In the genomic region with DNA sequence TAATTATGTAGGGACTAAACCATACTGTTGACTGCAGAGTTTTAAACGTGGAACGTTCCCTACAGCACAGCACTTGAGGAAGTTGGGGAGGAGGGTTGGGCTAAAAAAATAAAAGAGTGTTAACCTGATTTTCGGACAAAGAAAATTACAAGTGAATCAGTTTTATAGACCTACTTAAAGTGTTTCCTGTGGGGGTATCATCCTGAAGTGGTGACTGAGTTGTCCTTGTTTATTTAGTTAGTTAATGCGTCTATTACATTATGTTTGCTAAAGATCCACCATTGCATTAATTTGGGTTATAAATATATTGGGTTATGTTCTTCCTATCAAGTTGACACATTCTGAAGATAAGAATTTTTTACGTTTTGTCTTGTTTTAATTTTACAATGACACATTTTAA, we compare ENCODE assay signal across 26 cellular contexts. TPM values are rescaled to one million over a fixed set of nuclear protein-coding genes. Genes with fewer than 3 reads are reported as not detected.
A peak's percentile ranks its signal among the peaks of the same experiment; 100 is the strongest.
DNase-seq lines count a peak whose midpoint lies in the region; ATAC-seq and TF ChIP-seq lines count a peak whose summit lies in the region.
"Had no signal": no experiment of that assay in that cellular context is flagged by ENCODE, and none has a peak within 500 bp of the region (broad histone marks: within the 10 kb centered on the region; RNA-seq: fewer than 3 reads in every experiment).

No MANE protein-coding gene starts in this region.

- no peak overlapping the region for H3K4me3 Mint-ChIP-seq in CD14-positive monocyte
- H3K4me3 Mint-ChIP-seq: CD4-positive, alpha-beta memory T cell had no signal

- H3K27ac Mint-ChIP-seq in CD14-positive monocyte = no peak overlapping the region
- H3K27ac Mint-ChIP-seq: CD4-positive, alpha-beta memory T cell had no signal

- no peaks in the 10 kb centered on the region for H3K27me3 ChIP-seq in ascending aorta
- H3K27me3 ChIP-seq: BLaER1 treated with 17β-estradiol and CSF1 and Interleukin-3, amounts not matched to agents 10 nM and 100 nM; SJSA1 had no signal

- no peaks in the 10 kb centered on the region for H3K4me1 Mint-ChIP-seq in CD14-positive monocyte
- H3K4me1 Mint-ChIP-seq: CD4-positive, alpha-beta memory T cell had no signal

- POLR2A ChIA-PET in HEK293 (lab: Yijun Ruan, JAX) = no interaction called here

- H3K27me3 Mint-ChIP-seq in CD14-positive monocyte (ENCODE audit: low read depth in 3 of 3) = peaks cover 0 to 2% (median 0%) of the 10 kb centered on the region in 3 donors
- H3K27me3 Mint-ChIP-seq: CD4-positive, alpha-beta memory T cell had no signal

- TF ChIP-seq CTCF in HEK293 (tag by site-specific recombination; IDR thresholded peaks at IDR 0.05) (no peak), ascending aorta (IDR thresholded peaks at IDR 0.05) (no peak), CD14-positive monocyte (IDR thresholded peaks at IDR 0.05) (no peak)

- H3K9me3 ChIP-seq in HEK293 (ENCODE audit: control insufficient read depth, insufficient read depth, low read depth, low read length) = no peaks in the 10 kb centered on the region
- no peaks in the 10 kb centered on the region for H3K9me3 ChIP-seq in ascending aorta
- H3K9me3 ChIP-seq: A549; BLaER1 treated with 17β-estradiol and CSF1 and Interleukin-3, amounts not matched to agents 10 nM and 100 nM; SJSA1 had no signal

- no peaks in the 10 kb centered on the region for H3K36me3 ChIP-seq in HEK293 (ENCODE audit: control insufficient read depth in 2 of 2, insufficient read depth in 1 of 2, low read length in 2 of 2)
- H3K36me3 ChIP-seq in ascending aorta = no peaks in the 10 kb centered on the region
- H3K36me3 ChIP-seq: BLaER1 treated with 17β-estradiol and CSF1 and Interleukin-3, amounts not matched to agents 10 nM and 100 nM; SJSA1 had no signal

- H3K36me3 Mint-ChIP-seq in CD14-positive monocyte = no peaks in the 10 kb centered on the region
- H3K36me3 Mint-ChIP-seq: CD4-positive, alpha-beta memory T cell had no signal

- CTCF ChIA-PET in HEK293 (lab: Yijun Ruan, JAX) = no interaction called here

- intact Hi-C loops in ascending aorta (cut with DNase I) (no loop called here), CD14-positive monocyte (cut with micrococcal nuclease) (no loop called here)

- ATAC-seq in GM21515 (IDR thresholded peaks at IDR 0.05; ENCODE audit: unreplicated experiment) = no peak
- ATAC-seq: A549, GM12878, HCT116, HepG2 had no signal

- no peaks in the 10 kb centered on the region for H3K9me3 Mint-ChIP-seq in CD14-positive monocyte

- H3K4me3 ChIP-seq in HEK293 (ENCODE audit: low read depth, low read length) = no peak overlapping the region
- H3K4me3 ChIP-seq in ascending aorta = peak overlapping the region in 1 of 2 donors; percentile 18
- H3K4me3 ChIP-seq: A549; BLaER1 treated with 17β-estradiol and CSF1 and Interleukin-3, amounts not matched to agents 10 nM and 100 nM; GM12878; PC-9; SJSA1 had no signal

- H3K4me1 ChIP-seq in HEK293 (ENCODE audit: control insufficient read depth, insufficient read depth, low read length) (peaks cover 29% of the 10 kb centered on the region), ascending aorta (peaks cover 0 to 2% of the 10 kb centered on the region in 2 donors)
- H3K4me1 ChIP-seq: A549; BLaER1 treated with 17β-estradiol and CSF1 and Interleukin-3, amounts not matched to agents 10 nM and 100 nM; SJSA1 had no signal

- H3K27ac ChIP-seq in HEK293 (ENCODE audit: extremely low read depth, low read depth, low read length) (no peak overlapping the region), ascending aorta (peak overlapping the region; percentile 40 to 47), substantia nigra (ENCODE audit: low read depth, low read length, poor library complexity, severe bottlenecking) (peak overlapping the region; percentile 33)
- H3K27ac ChIP-seq: A549; BLaER1 treated with 17β-estradiol and CSF1 and Interleukin-3, amounts not matched to agents 10 nM and 100 nM; PC-9; SJSA1 had no signal

- peak; percentile 33 for DNase-seq in MV-4-11 (lab: John Stamatoyannopoulos, UW)
- DNase-seq in ascending aorta (ENCODE audit: low spot score in 2 of 2) = no peak
- no peak for DNase-seq in substantia nigra (lab: John Stamatoyannopoulos, UW)
- DNase-seq in CD14-positive monocyte (ENCODE audit: low spot score) = no peak
- no peak for DNase-seq in RPMI8226
- DNase-seq: AML-193; CD4-positive, alpha-beta memory T cell; COR-L47; Kasumi-1; NCI-H1694; NCI-H2029 treated with DMSO at 0.1 percent for 48 hours; NCI-H2171; NCI-H226; NCI-H510A; NCI-H774; PC-9; Right ventricle myocardium superior; T-helper 1 cell had no signal

TF ChIP-seq in HEK293, 187 proteins besides CTCF, POLR2A, EP300 and RAD21 (continues in another document):
- peak; percentile 50; the same call in 1 of the 2 replicates for TF ChIP-seq KLF10 (tag by site-specific recombination; IDR thresholded peaks at IDR 0.05)
- no peak for TF ChIP-seq ZNF544 (tag by site-specific recombination; IDR thresholded peaks at IDR 0.05)
- TF ChIP-seq, protein P1, sequence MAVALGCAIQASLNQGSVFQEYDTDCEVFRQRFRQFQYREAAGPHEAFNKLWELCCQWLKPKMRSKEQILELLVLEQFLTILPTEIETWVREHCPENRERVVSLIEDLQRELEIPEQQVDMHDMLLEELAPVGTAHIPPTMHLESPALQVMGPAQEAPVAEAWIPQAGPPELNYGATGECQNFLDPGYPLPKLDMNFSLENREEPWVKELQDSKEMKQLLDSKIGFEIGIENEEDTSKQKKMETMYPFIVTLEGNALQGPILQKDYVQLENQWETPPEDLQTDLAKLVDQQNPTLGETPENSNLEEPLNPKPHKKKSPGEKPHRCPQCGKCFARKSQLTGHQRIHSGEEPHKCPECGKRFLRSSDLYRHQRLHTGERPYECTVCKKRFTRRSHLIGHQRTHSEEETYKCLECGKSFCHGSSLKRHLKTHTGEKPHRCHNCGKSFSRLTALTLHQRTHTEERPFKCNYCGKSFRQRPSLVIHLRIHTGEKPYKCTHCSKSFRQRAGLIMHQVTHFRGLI (tag by site-specific recombination; IDR thresholded peaks at IDR 0.05) = 0 out of 2 replicates have a peak, but pooled peaks have one; percentile 13
- TF ChIP-seq ZNF266 (tag by site-specific recombination; IDR thresholded peaks at IDR 0.05; ENCODE audit: low read depth) = no peak
- no peak for TF ChIP-seq ZNF514 (tag by site-specific recombination; IDR thresholded peaks at IDR 0.05)
- TF ChIP-seq, protein P2, sequence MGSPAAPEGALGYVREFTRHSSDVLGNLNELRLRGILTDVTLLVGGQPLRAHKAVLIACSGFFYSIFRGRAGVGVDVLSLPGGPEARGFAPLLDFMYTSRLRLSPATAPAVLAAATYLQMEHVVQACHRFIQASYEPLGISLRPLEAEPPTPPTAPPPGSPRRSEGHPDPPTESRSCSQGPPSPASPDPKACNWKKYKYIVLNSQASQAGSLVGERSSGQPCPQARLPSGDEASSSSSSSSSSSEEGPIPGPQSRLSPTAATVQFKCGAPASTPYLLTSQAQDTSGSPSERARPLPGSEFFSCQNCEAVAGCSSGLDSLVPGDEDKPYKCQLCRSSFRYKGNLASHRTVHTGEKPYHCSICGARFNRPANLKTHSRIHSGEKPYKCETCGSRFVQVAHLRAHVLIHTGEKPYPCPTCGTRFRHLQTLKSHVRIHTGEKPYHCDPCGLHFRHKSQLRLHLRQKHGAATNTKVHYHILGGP (tag by site-specific recombination; IDR thresholded peaks at IDR 0.05) = peak; percentile 75
- TF ChIP-seq MYNN (tag by site-specific recombination; IDR thresholded peaks at IDR 0.05; ENCODE audit: borderline replicate concordance) = no peak
- TF ChIP-seq, protein P3, sequence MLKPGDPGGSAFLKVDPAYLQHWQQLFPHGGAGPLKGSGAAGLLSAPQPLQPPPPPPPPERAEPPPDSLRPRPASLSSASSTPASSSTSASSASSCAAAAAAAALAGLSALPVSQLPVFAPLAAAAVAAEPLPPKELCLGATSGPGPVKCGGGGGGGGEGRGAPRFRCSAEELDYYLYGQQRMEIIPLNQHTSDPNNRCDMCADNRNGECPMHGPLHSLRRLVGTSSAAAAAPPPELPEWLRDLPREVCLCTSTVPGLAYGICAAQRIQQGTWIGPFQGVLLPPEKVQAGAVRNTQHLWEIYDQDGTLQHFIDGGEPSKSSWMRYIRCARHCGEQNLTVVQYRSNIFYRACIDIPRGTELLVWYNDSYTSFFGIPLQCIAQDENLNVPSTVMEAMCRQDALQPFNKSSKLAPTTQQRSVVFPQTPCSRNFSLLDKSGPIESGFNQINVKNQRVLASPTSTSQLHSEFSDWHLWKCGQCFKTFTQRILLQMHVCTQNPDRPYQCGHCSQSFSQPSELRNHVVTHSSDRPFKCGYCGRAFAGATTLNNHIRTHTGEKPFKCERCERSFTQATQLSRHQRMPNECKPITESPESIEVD (tag by site-specific recombination; IDR thresholded peaks at IDR 0.05) = peak; percentile 95
- no peak for TF ChIP-seq BCL11A (tag by site-specific recombination; IDR thresholded peaks at IDR 0.05; ENCODE audit: low read depth)
- TF ChIP-seq ZNF600 (tag by site-specific recombination; IDR thresholded peaks at IDR 0.05) = no peak
- no peak for TF ChIP-seq HOXC10 (CRISPR knock-in tag; IDR thresholded peaks at IDR 0.05)
- peak; percentile 82 for TF ChIP-seq FEZF1 (tag by site-specific recombination; IDR thresholded peaks at IDR 0.05)
- peak; percentile 65 for TF ChIP-seq GLI2 (tag by site-specific recombination; IDR thresholded peaks at IDR 0.05; ENCODE audit: borderline replicate concordance, low read depth)
- no peak for TF ChIP-seq ZNF350 (tag by site-specific recombination; IDR thresholded peaks at IDR 0.05)
- no peak for TF ChIP-seq REPIN1 (tag by site-specific recombination; IDR thresholded peaks at IDR 0.05; ENCODE audit: low read depth)
- TF ChIP-seq ZNF24 (tag by site-specific recombination; IDR thresholded peaks at IDR 0.05) = 0 out of 2 replicates have a peak, but pooled peaks have one; percentile 45
- peak; percentile 57 for TF ChIP-seq SP7 (tag by site-specific recombination; IDR thresholded peaks at IDR 0.05)
- TF ChIP-seq ZBTB20 (tag by site-specific recombination; IDR thresholded peaks at IDR 0.05) = no peak
- 0 out of 2 replicates have a peak, but pooled peaks have one; percentile 29 for TF ChIP-seq KLF16 (tag by site-specific recombination; IDR thresholded peaks at IDR 0.05)

RNA-seq across cellular contexts. Expression of a gene that starts 14.7 kb away (rescaled TPM):
- 13.3 TPM for total RNA-seq in ascending aorta
- polyA plus RNA-seq in CD14-positive monocyte = not detected
- total RNA-seq: CD4-positive, alpha-beta memory T cell; HepG2; PC-9 had no signal
- polyA plus RNA-seq: CD4-positive, alpha-beta memory T cell; HepG2 had no signal
